8 cellular contexts compared by ENCODE assay signal in genomic region chrX:48696301-48697181, GRCh38. TPM values are rescaled to one million over a fixed set of nuclear protein-coding genes. Genes with fewer than 3 reads are reported as not detected.
DNase-seq lines count a peak whose midpoint lies in the region; ATAC-seq lines count a peak whose summit lies in the region.

A gene with protein sequence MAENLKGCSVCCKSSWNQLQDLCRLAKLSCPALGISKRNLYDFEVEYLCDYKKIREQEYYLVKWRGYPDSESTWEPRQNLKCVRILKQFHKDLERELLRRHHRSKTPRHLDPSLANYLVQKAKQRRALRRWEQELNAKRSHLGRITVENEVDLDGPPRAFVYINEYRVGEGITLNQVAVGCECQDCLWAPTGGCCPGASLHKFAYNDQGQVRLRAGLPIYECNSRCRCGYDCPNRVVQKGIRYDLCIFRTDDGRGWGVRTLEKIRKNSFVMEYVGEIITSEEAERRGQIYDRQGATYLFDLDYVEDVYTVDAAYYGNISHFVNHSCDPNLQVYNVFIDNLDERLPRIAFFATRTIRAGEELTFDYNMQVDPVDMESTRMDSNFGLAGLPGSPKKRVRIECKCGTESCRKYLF (plus strand): TSS chrX:48696734. CDS start chrX:48696785, 51 bp downstream.

- WGBS in ectodermal cell, 2 experiments, result 0 to 1% methylated on average over 110 of the region's 110 CpGs

- H3K36me3 Mint-ChIP-seq in activated CD8-positive, alpha-beta T cell treated with anti-CD3 and anti-CD28 coated beads, Interleukin-2, amount 10 ng/mL, durations not matched to agents 7 days and 5 days (ENCODE audit: low read depth), result peaks cover 26% of the 10 kb centered on the region

- no peaks in the 10 kb centered on the region for H3K36me3 ChIP-seq in ectodermal cell (ENCODE audit: control insufficient read depth, insufficient read depth, low read length)

- peak within 1 kb of the TSS; percentile 83 for H3K4me3 Mint-ChIP-seq in activated CD8-positive, alpha-beta T cell treated with anti-CD3 and anti-CD28 coated beads, Interleukin-2, amount 10 ng/mL, durations not matched to agents 7 days and 5 days

- peak within 1 kb of the TSS; percentile 97 for H3K27ac Mint-ChIP-seq in activated CD8-positive, alpha-beta T cell treated with anti-CD3 and anti-CD28 coated beads, Interleukin-2, amount 10 ng/mL, durations not matched to agents 7 days and 5 days

- H3K27ac ChIP-seq in ectodermal cell (ENCODE audit: insufficient read depth, low read depth, low read length, poor library complexity, severe bottlenecking), result peak within 1 kb of the TSS; percentile 67

- H3K9me3 Mint-ChIP-seq in activated CD8-positive, alpha-beta T cell treated with anti-CD3 and anti-CD28 coated beads, Interleukin-2, amount 10 ng/mL, durations not matched to agents 7 days and 5 days (ENCODE audit: insufficient read depth), result no peaks in the 10 kb centered on the region

- DNase-seq in COLO829 (ENCODE audit: low spot score) (peak; percentile 89), HT-29 (ENCODE audit: low spot score) (peak; percentile 85), NK-92 (lab: John Stamatoyannopoulos, UW; ENCODE audit: unreplicated experiment) (peak; percentile 5), lung microvascular endothelial cell (ENCODE audit: low read depth in 2 of 2) (peak; percentile 89 to 92)
- peak; percentile 89 for DNase-seq in activated CD8-positive, alpha-beta T cell treated with anti-CD3 and anti-CD28 coated beads, Interleukin-2, amount 10 ng/mL, durations not matched to agents 7 days and 5 days
- peak; percentile 51 to 73 (median 65) for DNase-seq in stimulated activated CD4-positive, alpha-beta T cell treated with anti-CD3 and anti-CD28 coated beads, TNF-alpha, amount 100 ng/mL, for 4 hours (ENCODE audit: low read depth in 3 of 3)

- CTCF ChIA-PET in activated CD8-positive, alpha-beta T cell treated with anti-CD3 and anti-CD28 coated beads, Interleukin-2, amount 10 ng/mL, durations not matched to agents 7 days and 5 days (lab: Charles Lee), result interaction anchor here (0.8 kb wide), 1 partner anchor 13 kb away, joined by 3 read pairs; the partner anchor contains the start of gene WAS

- ATAC-seq in GM21360 (IDR thresholded peaks at IDR 0.05; ENCODE audit: unreplicated experiment), result peak; percentile 82
- ATAC-seq in activated CD8-positive, alpha-beta T cell treated with anti-CD3 and anti-CD28 coated beads, Interleukin-2, amount 10 ng/mL, durations not matched to agents 7 days and 5 days, result peak; percentile 96

- H3K9me3 ChIP-seq in ectodermal cell (ENCODE audit: control insufficient read depth, low read length), result no peaks in the 10 kb centered on the region

- peak within 1 kb of the TSS; percentile 62 for H3K4me3 ChIP-seq in ectodermal cell (ENCODE audit: insufficient read depth, low read depth, low read length)

- peaks cover 5% of the 10 kb centered on the region for H3K4me1 ChIP-seq in ectodermal cell (ENCODE audit: control insufficient read depth, insufficient read depth, low read length)

- H3K27me3 ChIP-seq in ectodermal cell (ENCODE audit: control insufficient read depth, insufficient read depth, low read length, poor library complexity, severe bottlenecking), result peaks cover 3% of the 10 kb centered on the region

- H3K27me3 Mint-ChIP-seq in activated CD8-positive, alpha-beta T cell treated with anti-CD3 and anti-CD28 coated beads, Interleukin-2, amount 10 ng/mL, durations not matched to agents 7 days and 5 days (ENCODE audit: low read depth), result no peaks in the 10 kb centered on the region

- POLR2A ChIA-PET in activated CD8-positive, alpha-beta T cell treated with anti-CD3 and anti-CD28 coated beads, Interleukin-2, amount 10 ng/mL, durations not matched to agents 7 days and 5 days (lab: Charles Lee), result interaction anchor here (0.6 to 2.8 kb wide), 11 partner anchors 12 to 243 kb away, joined by 3 to 22 read pairs (median 4); partner anchors contain the start of genes HDAC6 and WAS

- peaks cover 45% of the 10 kb centered on the region for H3K4me1 Mint-ChIP-seq in activated CD8-positive, alpha-beta T cell treated with anti-CD3 and anti-CD28 coated beads, Interleukin-2, amount 10 ng/mL, durations not matched to agents 7 days and 5 days (ENCODE audit: low read depth)

RNA-seq across cellular contexts. Expression of the gene that starts here (rescaled TPM):
- total RNA-seq in HT-29 (2014; rRNA removed; shearing (Covaris generic)), result 25.3 and 26.2 TPM in 2 replicates
- total RNA-seq in activated CD8-positive, alpha-beta T cell treated with anti-CD3 and anti-CD28 coated beads, Interleukin-2, amount 10 ng/mL, durations not matched to agents 7 days and 5 days, result 10 to 100 TPM; 33.2 to 35.3 TPM
- polyA plus RNA-seq in ectodermal cell (2013, experiment 1 of 4), result 16.2 TPM
- polyA plus RNA-seq in ectodermal cell (2013, experiment 2 of 4), result 14.5 TPM
- 11.9 TPM for polyA plus RNA-seq in ectodermal cell (2013, experiment 3 of 4)
- polyA plus RNA-seq in ectodermal cell (2013, experiment 4 of 4), result 12.8 TPM
- total RNA-seq in lung microvascular endothelial cell, result 2.6 and 3.7 TPM in 2 replicates

Comparison
In these comparisons a context has a peak if more than half of its experiments do, and no peak if none do; other contexts are left out.
1. Peak in every context shown above with its lines: DNase-seq, ATAC-seq, H3K4me3 ChIP-seq and H3K27ac ChIP-seq.
2. DNase-seq: peak in every context shown above with its lines; median percentile 90 in lung microvascular endothelial cell; 89 in COLO829; 89 in activated CD8-positive, alpha-beta T cell treated with anti-CD3 and anti-CD28 coated beads, Interleukin-2, amount 10 ng/mL, durations not matched to agents 7 days and 5 days; 85 in HT-29; 65 in stimulated activated CD4-positive, alpha-beta T cell treated with anti-CD3 and anti-CD28 coated beads, TNF-alpha, amount 100 ng/mL, for 4 hours; 5 in NK-92.